Comparison of ENCODE assay signal across 8 cellular contexts in genomic region chr10:74150151-74151056, GRCh38. TPM values are rescaled to one million over a fixed set of nuclear protein-coding genes. Genes with fewer than 3 reads are reported as not detected.
DNase-seq lines count a peak whose midpoint lies in the region; ATAC-seq, FAIRE-seq and TF ChIP-seq lines count a peak whose summit lies in the region.

A gene with protein sequence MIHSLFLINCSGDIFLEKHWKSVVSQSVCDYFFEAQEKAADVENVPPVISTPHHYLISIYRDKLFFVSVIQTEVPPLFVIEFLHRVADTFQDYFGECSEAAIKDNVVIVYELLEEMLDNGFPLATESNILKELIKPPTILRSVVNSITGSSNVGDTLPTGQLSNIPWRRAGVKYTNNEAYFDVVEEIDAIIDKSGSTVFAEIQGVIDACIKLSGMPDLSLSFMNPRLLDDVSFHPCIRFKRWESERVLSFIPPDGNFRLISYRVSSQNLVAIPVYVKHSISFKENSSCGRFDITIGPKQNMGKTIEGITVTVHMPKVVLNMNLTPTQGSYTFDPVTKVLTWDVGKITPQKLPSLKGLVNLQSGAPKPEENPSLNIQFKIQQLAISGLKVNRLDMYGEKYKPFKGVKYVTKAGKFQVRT (minus strand): TSS chr10:74150828. CDS start chr10:74138379, 12,449 bp downstream.

- H3K9me3 ChIP-seq in A549 = no peaks in the 10 kb centered on the region

- H3K27ac Mint-ChIP-seq in endothelial cell (ENCODE audit: unreplicated experiment) = peak within 1 kb of the TSS; percentile 53

- H3K9me3 Mint-ChIP-seq in endothelial cell (ENCODE audit: unreplicated experiment) = no peaks in the 10 kb centered on the region

- WGBS in A549 (ENCODE audit: missing lambda C conversion rate) = 1% methylated on average over 32 of the region's 35 CpGs

- H3K27me3 Mint-ChIP-seq in endothelial cell (ENCODE audit: unreplicated experiment) = no peaks in the 10 kb centered on the region

- peak within 1 kb of the TSS; percentile 86 for H3K4me3 ChIP-seq in A549

- H3K36me3 Mint-ChIP-seq in endothelial cell (ENCODE audit: low read depth, unreplicated experiment) = no peaks in the 10 kb centered on the region

- TF ChIP-seq EP300 in A549 (IDR thresholded peaks at IDR 0.05) = no peak

- H3K4me1 Mint-ChIP-seq in endothelial cell (ENCODE audit: unreplicated experiment) = peaks cover 5% of the 10 kb centered on the region

- H3K4me2 ChIP-seq in A549 = peak within 1 kb of the TSS; percentile 93

- ATAC-seq in A549 (peak; percentile 74 to 77), HG03060 (IDR thresholded peaks at IDR 0.05; ENCODE audit: low read depth, unreplicated experiment) (peak; percentile 22)

- peak within 1 kb of the TSS; percentile 83 to 88 for H3K27ac ChIP-seq in A549

- H3K4me1 ChIP-seq in A549 = peaks cover 29% of the 10 kb centered on the region

- peak; percentile 49 for TF ChIP-seq POLR2A in A549 (IDR thresholded peaks at IDR 0.05; ENCODE audit: low read length)
- TF ChIP-seq POLR2A in GM18526 (IDR thresholded peaks at IDR 0.05; ENCODE audit: extremely low read depth, insufficient read length) = peak; percentile 54

- no peak for TF ChIP-seq RAD21 in A549 (conservative IDR thresholded peaks at IDR 0.05 in 1 of 2, IDR thresholded peaks at IDR 0.05 in 1 of 2)

- peak in 1 of 2 experiments; percentile 89 for DNase-seq in A549 (ENCODE audit: low read depth in 1 of 2, low spot score in 1 of 2)
- DNase-seq in NCI-H524 (lab: John Stamatoyannopoulos, UW) = peak; percentile 80 to 81
- peak; percentile 78 for DNase-seq in activated CD8-positive, alpha-beta memory T cell treated with anti-CD3 and anti-CD28 coated beads, Interleukin-2, amount 50 U/mL, for 1 hour (ENCODE audit: extremely low read depth)
- DNase-seq in endothelial cell (ENCODE audit: low spot score) = peak; percentile 70
- no peak for DNase-seq in myocyte (ENCODE audit: low read depth)
- peak; percentile 69 to 71 for DNase-seq in stimulated activated CD8-positive, alpha-beta memory T cell treated with anti-CD3 and anti-CD28 coated beads, Interleukin-7, amount 100 ng/mL, for 4 hours (ENCODE audit: low read depth in 2 of 2)

- no peak within 1 kb of the TSS for H3K4me3 Mint-ChIP-seq in endothelial cell (ENCODE audit: unreplicated experiment)

- FAIRE-seq in A549 (lab: Jason Lieb, UNC) = no peak

- CTCF ChIA-PET in A549 (lab: Yijun Ruan, JAX) = interaction anchor here (0.6 to 2.0 kb wide), 9 partner anchors 12 to 937 kb away, joined by 3 to 7 read pairs (median 4); no protein-coding TSS in a partner anchor

- POLR2A ChIA-PET in A549 (lab: Yijun Ruan, JAX) = interaction anchor here (1.7 to 2.1 kb wide), 2 partner anchors 26 to 84 kb away, joined by 5 to 11 read pairs; no protein-coding TSS in a partner anchor

- TF ChIP-seq CTCF in A549 (IDR thresholded peaks at IDR 0.05) (no peak), endothelial cell (IDR thresholded peaks at IDR 0.05; ENCODE audit: unreplicated experiment) (no peak)

TF ChIP-seq in A549, 52 proteins besides CTCF, POLR2A, EP300 and RAD21 (continues in another document):
- TF ChIP-seq, protein P1, sequence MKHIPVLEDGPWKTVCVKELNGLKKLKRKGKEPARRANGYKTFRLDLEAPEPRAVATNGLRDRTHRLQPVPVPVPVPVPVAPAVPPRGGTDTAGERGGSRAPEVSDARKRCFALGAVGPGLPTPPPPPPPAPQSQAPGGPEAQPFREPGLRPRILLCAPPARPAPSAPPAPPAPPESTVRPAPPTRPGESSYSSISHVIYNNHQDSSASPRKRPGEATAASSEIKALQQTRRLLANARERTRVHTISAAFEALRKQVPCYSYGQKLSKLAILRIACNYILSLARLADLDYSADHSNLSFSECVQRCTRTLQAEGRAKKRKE (CRISPR knock-in tag; IDR thresholded peaks at IDR 0.05; ENCODE audit: low read depth) = no peak
- no peak for TF ChIP-seq EHMT2 (IDR thresholded peaks at IDR 0.05; ENCODE audit: low read depth)
- no peak for TF ChIP-seq RCOR1 (IDR thresholded peaks at IDR 0.05; ENCODE audit: low read depth, low read length)
- TF ChIP-seq ZSCAN20 (CRISPR knock-in tag; IDR thresholded peaks at IDR 0.05) = no peak
- TF ChIP-seq RNF2 (IDR thresholded peaks at IDR 0.05; ENCODE audit: borderline replicate concordance, low read depth) = no peak
- no peak for TF ChIP-seq POLR2AphosphoS2 (conservative IDR thresholded peaks at IDR 0.05; ENCODE audit: low read length)
- TF ChIP-seq FOSL2 (IDR thresholded peaks at IDR 0.05) = no peak
- 0 out of 2 replicates have a peak, but pooled peaks have one; percentile 10 for TF ChIP-seq FOSL2 (CRISPR knock-in tag; IDR thresholded peaks at IDR 0.05)
- no peak for TF ChIP-seq REST (IDR thresholded peaks at IDR 0.05)
- no peak for TF ChIP-seq HOXB13 (CRISPR knock-in tag; IDR thresholded peaks at IDR 0.05; ENCODE audit: low read depth)
- no peak for TF ChIP-seq ZNF302 (CRISPR knock-in tag; IDR thresholded peaks at IDR 0.05)
- no peak for TF ChIP-seq RARB (CRISPR knock-in tag; IDR thresholded peaks at IDR 0.05)
- TF ChIP-seq MAX (IDR thresholded peaks at IDR 0.05) = no peak; the same call in 1 of the 2 replicates
- TF ChIP-seq KDM5A (IDR thresholded peaks at IDR 0.05) = peak; percentile 51; the same call in 1 of the 2 replicates
- TF ChIP-seq HEYL (CRISPR knock-in tag; IDR thresholded peaks at IDR 0.05) = no peak
- TF ChIP-seq PHF8 (IDR thresholded peaks at IDR 0.05; ENCODE audit: borderline replicate concordance, low read depth) = peak; percentile 67
- TF ChIP-seq ZC3H11A (IDR thresholded peaks at IDR 0.05) = no peak
- TF ChIP-seq CBX2 (IDR thresholded peaks at IDR 0.05; ENCODE audit: borderline replicate concordance, low read depth) = no peak
- no peak for TF ChIP-seq MAFK (IDR thresholded peaks at IDR 0.05; ENCODE audit: partially characterized antibody)
- TF ChIP-seq ZFP36 (IDR thresholded peaks at IDR 0.05; ENCODE audit: borderline replicate concordance, partially characterized antibody) = no peak
- TF ChIP-seq CHD2 (IDR thresholded peaks at IDR 0.05; ENCODE audit: low read length, partially characterized antibody) = no peak
- TF ChIP-seq FOXS1 (CRISPR knock-in tag; IDR thresholded peaks at IDR 0.05) = no peak
- no peak for TF ChIP-seq HMGXB4 (CRISPR knock-in tag; IDR thresholded peaks at IDR 0.05; ENCODE audit: borderline replicate concordance)
- peak; percentile 52; the same call in 1 of the 2 replicates for TF ChIP-seq MYC (IDR thresholded peaks at IDR 0.05; ENCODE audit: borderline replicate concordance, low read length)
- TF ChIP-seq JUN (IDR thresholded peaks at IDR 0.05) = peak; percentile 74 to 77; a peak in 2 of 5 replicates
- TF ChIP-seq TP53 (CRISPR knock-in tag; IDR thresholded peaks at IDR 0.05) = no peak

RNA-seq across cellular contexts. Expression of the gene that starts here (rescaled TPM):
- polyA plus RNA-seq in A549 (2011; rRNA removed) = 75.8 and 83.0 TPM in 2 replicates
- polyA plus RNA-seq in A549 (2012; cell fraction: cytosol; rRNA removed) = 15.3 and 18.1 TPM in 2 replicates
- polyA plus RNA-seq in A549 (2012; cell fraction: nucleus; rRNA removed) = 8.9 and 14.4 TPM in 2 replicates
- polyA plus RNA-seq in A549 (2017; fragmentation: RNase III; extraction: RNeasy Plus Mini Kit Qiagen cat#74134 plus additional on column Dnase treatment) = 38.5 to 41.0 TPM (median 39.0 TPM) in 3 replicates
- polyA minus RNA-seq in A549 (2011; rRNA and poly(A)+ RNA removed) = 33.1 and 34.9 TPM in 2 replicates
- 43.7 TPM for total RNA-seq in endothelial cell (ENCODE audit: unreplicated experiment)
- total RNA-seq in myocyte = 39.1 and 40.6 TPM in 2 replicates
- 24.0 TPM for polyA plus RNA-seq in myocyte (2012)
